1 cellular context compared by ENCODE assay signal in genomic region chr5:113487779-113488644, GRCh38.
TF ChIP-seq lines count a peak whose summit lies in the region.

TSS of gene MCC (minus strand) at chr5:113488453.

TF ChIP-seq in HepG2, 621 proteins besides CTCF, POLR2A, EP300 and RAD21 (continued from another document and continues in another):
- TF ChIP-seq DBP (CRISPR knock-in tag; IDR thresholded peaks at IDR 0.05; ENCODE audit: not compliant biosample characterization) (no peak), RARG (CRISPR knock-in tag; IDR thresholded peaks at IDR 0.05; ENCODE audit: low read depth) (no peak), PAX8 (CRISPR knock-in tag; IDR thresholded peaks at IDR 0.05; ENCODE audit: borderline replicate concordance) (no peak), XBP1 (CRISPR knock-in tag; IDR thresholded peaks at IDR 0.05) (no peak), ZNF740 (CRISPR knock-in tag; IDR thresholded peaks at IDR 0.05) (no peak), PHF21A (CRISPR knock-in tag; IDR thresholded peaks at IDR 0.05) (peak; percentile 6; the same call in 1 of the 2 replicates), GFI1 (CRISPR knock-in tag; IDR thresholded peaks at IDR 0.05; ENCODE audit: borderline replicate concordance) (no peak), KDM2A (CRISPR knock-in tag; IDR thresholded peaks at IDR 0.05; ENCODE audit: borderline replicate concordance, low read depth) (peak; percentile 88), SIN3B (IDR thresholded peaks at IDR 0.05; ENCODE audit: low read length) (no peak), ZBTB2 (CRISPR knock-in tag; IDR thresholded peaks at IDR 0.05; ENCODE audit: low read depth) (peak; percentile 56; the same call in 1 of the 2 replicates), MXD4 (CRISPR knock-in tag; IDR thresholded peaks at IDR 0.05) (no peak), CBX1 (IDR thresholded peaks at IDR 0.05; ENCODE audit: low read depth) (no peak), ZNF562 (CRISPR knock-in tag; IDR thresholded peaks at IDR 0.05; ENCODE audit: borderline replicate concordance) (peak; percentile 71; the same call in 1 of the 2 replicates), ZNF75D (CRISPR knock-in tag; IDR thresholded peaks at IDR 0.05; ENCODE audit: borderline replicate concordance) (no peak), FOXA3 (CRISPR knock-in tag; IDR thresholded peaks at IDR 0.05) (peak; percentile 19; the same call in 1 of the 2 replicates), ZNF260 (CRISPR knock-in tag; IDR thresholded peaks at IDR 0.05; ENCODE audit: borderline replicate concordance, low read depth) (no peak), SALL1 (CRISPR knock-in tag; IDR thresholded peaks at IDR 0.05) (no peak; the same call in 1 of the 2 replicates), ZNF564 (CRISPR knock-in tag; IDR thresholded peaks at IDR 0.05) (no peak), SATB2 (CRISPR knock-in tag; IDR thresholded peaks at IDR 0.05) (no peak), YEATS4 (CRISPR knock-in tag; IDR thresholded peaks at IDR 0.05; ENCODE audit: borderline replicate concordance) (no peak), ATF6 (CRISPR knock-in tag; conservative IDR thresholded peaks at IDR 0.05) (no peak), GABPB1 (CRISPR knock-in tag; IDR thresholded peaks at IDR 0.05) (peak; percentile 67; the same call in 1 of the 2 replicates), HES4 (CRISPR knock-in tag; IDR thresholded peaks at IDR 0.05; ENCODE audit: borderline replicate concordance) (0 out of 2 replicates have a peak, but pooled peaks have one; percentile 43), MAZ (IDR thresholded peaks at IDR 0.05; ENCODE audit: borderline replicate concordance, low read depth, low read length) (no peak), MAZ (CRISPR knock-in tag; IDR thresholded peaks at IDR 0.05; ENCODE audit: low read depth) (0 out of 2 replicates have a peak, but pooled peaks have one; percentile 55), KAT8 (CRISPR knock-in tag; IDR thresholded peaks at IDR 0.05) (peak; percentile 59), HNRNPUL1 (IDR thresholded peaks at IDR 0.05; ENCODE audit: low read depth, low read length) (no peak), LBX2 (CRISPR knock-in tag; IDR thresholded peaks at IDR 0.05; ENCODE audit: borderline replicate concordance) (no peak), ZNF660 (CRISPR knock-in tag; IDR thresholded peaks at IDR 0.05; ENCODE audit: borderline replicate concordance, low read depth) (no peak), FOXK1 (CRISPR knock-in tag; IDR thresholded peaks at IDR 0.05; ENCODE audit: borderline replicate concordance, low read depth) (no peak), SNAPC4 (CRISPR knock-in tag; IDR thresholded peaks at IDR 0.05) (no peak), ZSCAN29 (CRISPR knock-in tag; conservative IDR thresholded peaks at IDR 0.05) (no peak), ZBTB14 (CRISPR knock-in tag; IDR thresholded peaks at IDR 0.05) (no peak), HMG20B (CRISPR knock-in tag; conservative IDR thresholded peaks at IDR 0.05) (no peak), GABPA (IDR thresholded peaks at IDR 0.05; ENCODE audit: low read depth, low read length) (no peak), GABPA (CRISPR knock-in tag; IDR thresholded peaks at IDR 0.05; ENCODE audit: low read depth) (no peak), PRMT3 (CRISPR knock-in tag; IDR thresholded peaks at IDR 0.05; ENCODE audit: borderline replicate concordance, low read depth) (no peak), HNF4A (CRISPR knock-in tag; IDR thresholded peaks at IDR 0.05) (no peak), NONO (IDR thresholded peaks at IDR 0.05) (no peak), NONO (CRISPR knock-in tag; conservative IDR thresholded peaks at IDR 0.05) (peak; percentile 75; the same call in 1 of the 2 replicates), ZHX1 (CRISPR knock-in tag; IDR thresholded peaks at IDR 0.05; ENCODE audit: low read depth) (no peak), ZNF34 (CRISPR knock-in tag; IDR thresholded peaks at IDR 0.05; ENCODE audit: borderline replicate concordance) (no peak), ZNF205 (CRISPR knock-in tag; IDR thresholded peaks at IDR 0.05) (peak; percentile 15; the same call in 1 of the 2 replicates), SRY (CRISPR knock-in tag; IDR thresholded peaks at IDR 0.05) (0 out of 2 replicates have a peak, but pooled peaks have one; percentile 48), ZBTB10 (CRISPR knock-in tag; IDR thresholded peaks at IDR 0.05; ENCODE audit: borderline replicate concordance) (no peak), ZNF451 (CRISPR knock-in tag; IDR thresholded peaks at IDR 0.05) (peak; percentile 66), XRCC5 (optimal IDR thresholded peaks at IDR 0.05; ENCODE audit: low read length) (peak; percentile 91), SP5 (CRISPR knock-in tag; IDR thresholded peaks at IDR 0.05; ENCODE audit: borderline replicate concordance, low read depth) (no peak; the same call in 1 of the 2 replicates), GTF3A (CRISPR knock-in tag; conservative IDR thresholded peaks at IDR 0.05) (no peak)
